ENCODE assay signal across 1 cellular context in the genomic region with DNA sequence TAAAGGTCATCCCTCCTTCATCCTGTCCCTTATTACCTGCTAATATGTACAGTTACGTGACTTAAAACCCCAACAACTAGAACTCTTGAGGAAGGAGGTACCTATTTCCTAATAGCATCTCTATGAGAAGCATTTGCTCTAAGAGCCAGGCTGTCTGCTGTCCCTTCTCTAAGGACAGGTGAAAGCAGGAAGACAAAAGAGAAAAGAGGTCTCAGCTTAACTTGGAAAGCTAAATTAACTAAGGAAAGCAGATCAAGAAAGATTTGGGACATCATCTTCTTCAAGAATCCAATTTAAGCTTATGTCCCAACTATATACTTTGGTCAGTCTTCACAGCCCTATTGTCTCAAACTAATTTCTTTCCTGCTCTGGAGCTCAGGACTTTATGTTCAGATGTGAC.
TF ChIP-seq lines count a peak whose summit lies in the region.

No MANE protein-coding gene starts in this region.

TF ChIP-seq in SK-N-SH treated with all-trans-retinoic acid at 6 μM for 48 hours, 23 proteins besides CTCF, POLR2A, EP300 and RAD21 (continued from another document):
- TF ChIP-seq ZNF70 (CRISPR knock-in tag; IDR thresholded peaks at IDR 0.05): no peak
- no peak for TF ChIP-seq ZFP30 (CRISPR knock-in tag; IDR thresholded peaks at IDR 0.05)
- TF ChIP-seq ARNTL (CRISPR knock-in tag; IDR thresholded peaks at IDR 0.05; ENCODE audit: borderline replicate concordance, low read depth): no peak
- TF ChIP-seq RARB (CRISPR knock-in tag; IDR thresholded peaks at IDR 0.05): no peak
- TF ChIP-seq TOX (CRISPR knock-in tag; IDR thresholded peaks at IDR 0.05; ENCODE audit: borderline replicate concordance): no peak
- no peak for TF ChIP-seq ESRRG (CRISPR knock-in tag; IDR thresholded peaks at IDR 0.05)
- TF ChIP-seq OSR1 (CRISPR knock-in tag; IDR thresholded peaks at IDR 0.05): no peak
- TF ChIP-seq, protein P1, sequence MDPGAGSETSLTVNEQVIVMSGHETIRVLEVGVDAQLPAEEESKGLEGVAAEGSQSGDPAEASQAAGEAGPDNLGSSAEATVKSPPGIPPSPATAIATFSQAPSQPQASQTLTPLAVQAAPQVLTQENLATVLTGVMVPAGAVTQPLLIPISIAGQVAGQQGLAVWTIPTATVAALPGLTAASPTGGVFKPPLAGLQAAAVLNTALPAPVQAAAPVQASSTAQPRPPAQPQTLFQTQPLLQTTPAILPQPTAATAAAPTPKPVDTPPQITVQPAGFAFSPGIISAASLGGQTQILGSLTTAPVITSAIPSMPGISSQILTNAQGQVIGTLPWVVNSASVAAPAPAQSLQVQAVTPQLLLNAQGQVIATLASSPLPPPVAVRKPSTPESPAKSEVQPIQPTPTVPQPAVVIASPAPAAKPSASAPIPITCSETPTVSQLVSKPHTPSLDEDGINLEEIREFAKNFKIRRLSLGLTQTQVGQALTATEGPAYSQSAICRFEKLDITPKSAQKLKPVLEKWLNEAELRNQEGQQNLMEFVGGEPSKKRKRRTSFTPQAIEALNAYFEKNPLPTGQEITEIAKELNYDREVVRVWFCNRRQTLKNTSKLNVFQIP (CRISPR knock-in tag; IDR thresholded peaks at IDR 0.05; ENCODE audit: borderline replicate concordance, low read depth): no peak
- TF ChIP-seq ISL1 (CRISPR knock-in tag; IDR thresholded peaks at IDR 0.05): no peak
- no peak for TF ChIP-seq CSDC2 (CRISPR knock-in tag; IDR thresholded peaks at IDR 0.05)
- no peak for TF ChIP-seq BACH2 (CRISPR knock-in tag; IDR thresholded peaks at IDR 0.05; ENCODE audit: borderline replicate concordance)
- no peak for TF ChIP-seq PPARA (CRISPR knock-in tag; IDR thresholded peaks at IDR 0.05; ENCODE audit: borderline replicate concordance)
- no peak for TF ChIP-seq ZNF565 (CRISPR knock-in tag; conservative IDR thresholded peaks at IDR 0.05; ENCODE audit: low read depth)
TF ChIP-seq in SK-N-SH treated with all-trans-retinoic acid at 6 μM for 48 hours: peak in this region for 0.
